ENCODE assay signal across 8 cellular contexts in the genomic region with DNA sequence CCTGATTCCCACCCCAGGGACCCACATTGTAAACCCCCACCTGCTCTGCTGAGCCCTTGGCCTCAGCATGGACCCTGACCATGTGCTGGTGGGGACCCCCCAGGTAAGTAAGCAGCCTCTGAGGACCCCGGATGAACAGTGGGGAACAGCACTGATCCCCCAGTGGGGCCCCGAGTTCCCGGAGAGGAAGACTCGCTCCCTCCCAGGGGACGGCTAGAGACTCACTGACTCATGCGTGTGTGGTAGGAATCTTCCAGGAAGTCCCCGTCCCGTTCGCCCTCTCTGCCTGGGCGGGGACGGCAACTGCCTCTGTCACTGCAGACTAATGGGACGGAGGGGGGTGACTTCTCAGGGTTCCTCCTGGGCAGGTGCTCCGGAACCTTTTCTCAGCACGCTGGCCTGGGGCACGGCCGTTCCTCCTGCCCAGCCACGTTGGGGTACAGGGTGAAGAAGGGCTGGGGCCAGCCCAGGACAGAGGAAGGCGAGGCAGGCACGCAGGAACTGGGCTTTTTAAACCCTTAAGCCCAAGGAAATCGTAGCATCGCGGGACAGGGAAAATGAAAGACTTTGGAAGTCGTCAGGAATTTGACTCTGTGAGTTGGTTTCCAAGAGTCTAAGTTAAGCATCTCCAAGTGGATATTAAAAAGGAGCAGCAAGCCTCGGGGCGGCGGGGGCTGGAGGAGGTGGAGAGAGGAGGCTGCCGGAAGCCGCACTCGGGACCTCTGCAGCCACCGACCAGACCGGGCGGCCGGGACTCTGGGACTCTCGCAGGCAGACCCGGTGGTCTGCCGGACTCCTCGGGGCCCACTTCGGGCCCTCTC.
DNase-seq lines count a peak whose midpoint lies in the region; ATAC-seq and TF ChIP-seq lines count a peak whose summit lies in the region.

No MANE protein-coding gene starts in this region.

- in situ Hi-C loops in brain microvascular endothelial cell (cut with HindIII; ENCODE audit: low pct_ligation_motif_present, low sequenced_read_pairs), result no loop called here

- no peak for TF ChIP-seq CTCF in brain microvascular endothelial cell (IDR thresholded peaks at IDR 0.05; ENCODE audit: low read depth, low read length, missing control alignments)

- intact Hi-C loops in left colon (cut with DNase I, micrococcal nuclease), result loop anchor here in 1 of 2 donors (10.0 kb wide), 1 partner anchor 175 kb away; no protein-coding TSS in a partner anchor

- no peaks in the 10 kb centered on the region for H3K27me3 ChIP-seq in brain microvascular endothelial cell (replicated peaks)

- H3K36me3 ChIP-seq in brain microvascular endothelial cell (replicated peaks), result peaks cover 4% of the 10 kb centered on the region

- peak overlapping the region; percentile 96 for H3K27ac ChIP-seq in brain microvascular endothelial cell

- peak; percentile 44 for DNase-seq in D341Med (ENCODE audit: low spot score)
- peak; percentile 59 for DNase-seq in T follicular helper cell (ENCODE audit: low read depth)
- peak; percentile 79 for DNase-seq in brain microvascular endothelial cell
- DNase-seq in left colon, result peak; percentile 90 to 95
- peak; percentile 62 to 81 for DNase-seq in stimulated activated CD4-positive, alpha-beta T cell treated with anti-CD3 and anti-CD28 coated beads, Interleukin-4, amount 100 ng/mL, for 4 hours
- DNase-seq in cerebellar cortex (ENCODE audit: low spot score), result no peak

- peak overlapping the region; percentile 82 for H3K4me3 ChIP-seq in brain microvascular endothelial cell (ENCODE audit: low read depth, low read length)

- ATAC-seq in HG02885 (IDR thresholded peaks at IDR 0.05; ENCODE audit: poor library complexity, unreplicated experiment), result peak; percentile 53
- ATAC-seq in left colon, result peak; percentile 94
- no peak for ATAC-seq in GM18873 (IDR thresholded peaks at IDR 0.05; ENCODE audit: low FRiP score, unreplicated experiment)
